Comparison of ENCODE assay signal across 2 cellular contexts in the genomic region with DNA sequence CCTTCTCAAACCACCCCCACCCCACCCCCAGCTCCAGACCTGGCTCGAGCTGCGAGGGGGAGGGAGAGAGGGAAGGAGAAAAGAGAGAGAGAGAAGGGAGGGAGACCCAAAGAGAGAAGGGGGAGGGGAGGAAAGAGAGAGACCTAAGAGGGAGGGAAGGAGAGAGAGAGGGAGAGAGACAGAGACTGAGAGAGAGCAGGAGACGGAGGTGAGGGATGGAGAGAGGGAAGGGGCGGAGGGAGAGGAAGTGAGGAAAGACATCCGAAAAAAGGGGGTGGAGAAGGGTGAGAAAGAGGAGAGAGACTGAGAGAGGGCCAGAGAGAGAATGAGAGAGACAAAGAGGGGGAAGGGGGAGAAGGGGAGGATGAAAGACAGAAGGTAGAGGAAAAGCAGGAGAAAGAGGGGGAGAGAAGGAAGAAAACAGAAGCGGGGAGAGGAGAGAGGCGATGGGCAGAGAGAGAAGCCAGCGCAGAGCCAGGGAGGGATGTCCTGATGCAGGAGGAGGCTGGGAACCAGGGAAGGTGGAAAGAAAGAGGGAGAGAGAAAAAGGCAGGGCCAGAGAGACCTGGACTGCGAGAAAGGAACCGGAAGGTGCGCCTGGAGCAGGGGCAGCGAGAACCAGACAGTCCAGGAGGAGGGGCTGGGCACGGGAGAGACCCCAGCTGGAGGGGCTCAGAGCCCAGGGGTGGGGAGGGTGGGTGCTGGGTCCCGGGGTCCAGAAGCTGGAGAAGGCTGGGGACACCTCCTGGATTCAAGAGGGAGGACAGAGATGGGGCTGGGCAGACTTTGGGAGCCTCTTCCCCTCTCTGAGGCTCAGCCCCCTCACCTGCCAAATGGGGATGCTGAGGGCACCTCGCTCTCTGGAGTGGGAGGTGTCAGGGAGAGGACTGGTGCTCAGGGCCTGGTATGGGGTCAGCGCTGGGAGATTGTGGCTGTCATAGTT.
A peak's percentile ranks its signal among the peaks of the same experiment; 100 is the strongest.
TF ChIP-seq lines count a peak whose summit lies in the region.

No MANE protein-coding gene starts in this region.

TF ChIP-seq in PFSK-1, 5 proteins besides CTCF, POLR2A, EP300 and RAD21:
- TF ChIP-seq SIN3A (IDR thresholded peaks at IDR 0.05; ENCODE audit: borderline replicate concordance, insufficient read depth, low read length) (peak; percentile 39; the same call in 1 of the 2 replicates), TAF1 (IDR thresholded peaks at IDR 0.05; ENCODE audit: borderline replicate concordance, insufficient read depth, low read length) (0 out of 2 replicates have a peak, but pooled peaks have one; percentile 39), FOXP2 (optimal IDR thresholded peaks at IDR 0.05; ENCODE audit: borderline replicate concordance, extremely low read depth, extremely low read length, insufficient read depth) (no peak)

TF ChIP-seq in H1, 55 proteins besides CTCF, POLR2A, EP300 and RAD21:
- peak; percentile 13 for TF ChIP-seq CTBP2 (IDR thresholded peaks at IDR 0.05; ENCODE audit: borderline replicate concordance, insufficient read depth, insufficient read length, low read length)
- TF ChIP-seq KDM1A (IDR thresholded peaks at IDR 0.05; ENCODE audit: borderline replicate concordance, low read length), result peak; percentile 28; the same call in 1 of the 2 replicates
- no peak for TF ChIP-seq HDAC6 (IDR thresholded peaks at IDR 0.05; ENCODE audit: low read depth, low read length)
- peak; percentile 52; the same call in 1 of the 2 replicates for TF ChIP-seq SUZ12 (IDR thresholded peaks at IDR 0.05; ENCODE audit: low read length)
- TF ChIP-seq SIN3A (conservative IDR thresholded peaks at IDR 0.05 in 1 of 2, IDR thresholded peaks at IDR 0.05 in 1 of 2; ENCODE audit: low read depth in 1 of 2, low read length in 2 of 2), result peak in 1 of 2 experiments; percentile 52; a peak in 1 of 4 replicates
- TF ChIP-seq EZH2 (IDR thresholded peaks at IDR 0.05; ENCODE audit: low read depth, low read length, severe bottlenecking), result no peak
- TF ChIP-seq POU5F1 (IDR thresholded peaks at IDR 0.05; ENCODE audit: low read depth, low read length), result no peak
- peak; percentile 44 for TF ChIP-seq ASH2L (IDR thresholded peaks at IDR 0.05; ENCODE audit: low read length)
- TF ChIP-seq, protein P1, sequence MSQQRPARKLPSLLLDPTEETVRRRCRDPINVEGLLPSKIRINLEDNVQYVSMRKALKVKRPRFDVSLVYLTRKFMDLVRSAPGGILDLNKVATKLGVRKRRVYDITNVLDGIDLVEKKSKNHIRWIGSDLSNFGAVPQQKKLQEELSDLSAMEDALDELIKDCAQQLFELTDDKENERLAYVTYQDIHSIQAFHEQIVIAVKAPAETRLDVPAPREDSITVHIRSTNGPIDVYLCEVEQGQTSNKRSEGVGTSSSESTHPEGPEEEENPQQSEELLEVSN (IDR thresholded peaks at IDR 0.05), result no peak
- TF ChIP-seq SP1 (IDR thresholded peaks at IDR 0.05; ENCODE audit: low read depth, low read length), result peak; percentile 60; the same call in 1 of the 2 replicates
- TF ChIP-seq YY1 (IDR thresholded peaks at IDR 0.05; ENCODE audit: low read depth, low read length), result peak; percentile 81
- peak; percentile 97 for TF ChIP-seq EGR1 (IDR thresholded peaks at IDR 0.05; ENCODE audit: borderline replicate concordance, low read depth, low read length)
